Comparison of ENCODE assay signal across 8 cellular contexts in genomic region chr20:40968816-40969562, GRCh38. TPM values are rescaled to one million over a fixed set of nuclear protein-coding genes. Genes with fewer than 3 reads are reported as not detected.
A peak's percentile ranks its signal among the peaks of the same experiment; 100 is the strongest.
DNase-seq lines count a peak whose midpoint lies in the region; ATAC-seq and TF ChIP-seq lines count a peak whose summit lies in the region.
"Not testable (repeated sequence)": the region's sequence is repeated elsewhere in the genome, so short reads cannot be mapped to it uniquely, and the experiment has no call there.

No MANE protein-coding gene starts in this region.

- CTCF ChIA-PET in CD4-positive, alpha-beta memory T cell (lab: Charles Lee; ENCODE audit: partially characterized antibody) = interaction anchor here (0.6 to 9.1 kb wide), 31 partner anchors 9 to 1918 kb away, joined by 3 to 147 read pairs (median 4); partner anchors contain the start of gene LPIN3
- CTCF ChIA-PET in PC-9 (lab: Charles Lee) = interaction anchor here (0.6 to 1.4 kb wide), 2 partner anchors 127 to 143 kb away, joined by 3 to 4 read pairs; no protein-coding TSS in a partner anchor

- H3K4me1 ChIP-seq in CD4-positive, alpha-beta memory T cell (ENCODE audit: insufficient read depth, low read length); PC-9 (replicated peaks; ENCODE audit: insufficient read depth); mucosa of descending colon (ENCODE audit: low read depth): not testable (repeated sequence)

- TF ChIP-seq CTCF in PC-9 (conservative IDR thresholded peaks at IDR 0.05) (peak; percentile 100), epithelial cell of esophagus (IDR thresholded peaks at IDR 0.05; ENCODE audit: insufficient read depth, low read depth, low read length, missing control alignments) (peak; percentile 96), mucosa of descending colon (IDR thresholded peaks at IDR 0.05) (peak; percentile 89)

- H3K27ac ChIP-seq in CD4-positive, alpha-beta memory T cell (ENCODE audit: low read depth, low read length); PC-9: not testable (repeated sequence)

- peak overlapping the region in 1 of 7 donors; percentile 82 for H3K27ac Mint-ChIP-seq in CD4-positive, alpha-beta memory T cell

- H3K4me1 Mint-ChIP-seq in CD4-positive, alpha-beta memory T cell = peaks cover 6 to 10% (median 8%) of the 10 kb centered on the region in 4 donors

- not testable (repeated sequence) for H3K27me3 ChIP-seq in CD4-positive, alpha-beta memory T cell (ENCODE audit: insufficient read depth, low read length); PC-9 (ENCODE audit: insufficient read depth, low read depth)

- H3K36me3 ChIP-seq in CD4-positive, alpha-beta memory T cell (ENCODE audit: insufficient read depth, low read length); PC-9 (ENCODE audit: low read depth); mucosa of descending colon (ENCODE audit: low read depth): not testable (repeated sequence)

- H3F3A ChIP-seq in PC-9 (ENCODE audit: insufficient read depth, low read depth) = not testable (repeated sequence)

- not testable (repeated sequence) for H3K9me3 Mint-ChIP-seq in CD4-positive, alpha-beta memory T cell

- peak overlapping the region; percentile 80 for H3K4me2 ChIP-seq in PC-9

- H3K4me3 Mint-ChIP-seq in CD4-positive, alpha-beta memory T cell = peak overlapping the region; percentile 84 to 90 (median 86)

- not testable (repeated sequence) for H3K79me2 ChIP-seq in PC-9 (ENCODE audit: low read depth)

- POLR2A ChIA-PET in CD4-positive, alpha-beta memory T cell (lab: Charles Lee; ENCODE audit: partially characterized antibody) = interaction anchor here (0.8 kb wide), 1 partner anchor 125 kb away, joined by 4 read pairs; no protein-coding TSS in a partner anchor
- POLR2A ChIA-PET in PC-9 (lab: Charles Lee; ENCODE audit: unreplicated experiment) = not testable (repeated sequence)

- not testable (repeated sequence) for BruUV-seq in PC-9 (replicated peaks; lab: Mats Ljungman, UMichigan)

- H2AFZ ChIP-seq in PC-9 = peak overlapping the region; percentile 67; the same call in 1 of the 2 replicates

- H3K4me3 ChIP-seq in CD4-positive, alpha-beta memory T cell (ENCODE audit: low read length in 2 of 2) = peak overlapping the region in 1 of 2 donors; percentile 46
- H3K4me3 ChIP-seq in Jurkat, Clone E6-1 (ENCODE audit: low read length) = peak overlapping the region; percentile 46
- H3K4me3 ChIP-seq in PC-9 (peak overlapping the region; percentile 36; the same call in 1 of the 2 replicates), epithelial cell of esophagus (ENCODE audit: low read length) (peak overlapping the region; percentile 36)
- not testable (repeated sequence) for H3K4me3 ChIP-seq in mucosa of descending colon

- peak; percentile 75 to 79 (median 76) for DNase-seq in CD4-positive, alpha-beta memory T cell
- peak; percentile 64 for DNase-seq in Jurkat, Clone E6-1 (ENCODE audit: low read depth, low spot score)
- DNase-seq in PC-9 (peak in 1 of 2 experiments; percentile 77), activated T-cell treated with anti-CD3 and anti-CD28 coated beads for 48 hours (ENCODE audit: low read depth) (peak; percentile 81), epithelial cell of esophagus (ENCODE audit: low read depth) (peak; percentile 71), mucosa of descending colon (peak; percentile 75 to 91 (median 87))
- DNase-seq in stimulated activated CD8-positive, alpha-beta memory T cell treated with anti-CD3 and anti-CD28 coated beads, Interleukin-15, amount 100 ng/mL, for 24 hours (ENCODE audit: low read depth) = peak; percentile 80

- intact Hi-C loops in CD4-positive, alpha-beta memory T cell (cut with micrococcal nuclease) = loop anchor here (1.0 kb wide), 4 partner anchors 21 to 371 kb away; partner anchors contain the start of gene LPIN3
- intact Hi-C loops in PC-9 (cut with micrococcal nuclease; ENCODE audit: unreplicated experiment) (loop anchor here (1.0 to 2.0 kb wide), 7 partner anchors 60 to 371 kb away; partner anchors contain the start of genes LPIN3 and TOP1), mucosa of descending colon (cut with DNase I, micrococcal nuclease) (loop anchor here (5.0 to 10.0 kb wide), 2 partner anchors 128 to 1704 kb away; no protein-coding TSS in a partner anchor)

- ATAC-seq in GM21381 (IDR thresholded peaks at IDR 0.05; ENCODE audit: unreplicated experiment) (peak; percentile 88), mucosa of descending colon (peak; percentile 96)

- H3K9me2 ChIP-seq in PC-9 (ENCODE audit: insufficient read depth) = not testable (repeated sequence)

- H4K20me1 ChIP-seq in PC-9 (ENCODE audit: insufficient read depth) = not testable (repeated sequence)

- not testable (repeated sequence) for H3K36me3 Mint-ChIP-seq in CD4-positive, alpha-beta memory T cell

- H3K27me3 Mint-ChIP-seq in CD4-positive, alpha-beta memory T cell = not testable (repeated sequence)

- not testable (repeated sequence) for H3K9me3 ChIP-seq in CD4-positive, alpha-beta memory T cell (ENCODE audit: control insufficient read depth in 1 of 2, low read length in 2 of 2); PC-9 (ENCODE audit: insufficient read depth, low read depth); mucosa of descending colon

RNA-seq across cellular contexts. Expression of gene TOP1, which starts 59.6 kb away (rescaled TPM):
- 10 to 100 TPM; 44.4 to 47.5 TPM for total RNA-seq in CD4-positive, alpha-beta memory T cell
- 10 to 100 TPM in 1 of 2 donors, 1 to 10 TPM in 1; 3.8 to 15.5 TPM for polyA plus RNA-seq in CD4-positive, alpha-beta memory T cell
- polyA plus RNA-seq in Jurkat, Clone E6-1 (2012; ENCODE audit: insufficient read depth, insufficient read length) = 93.2 TPM
- total RNA-seq in PC-9 (2021) (39.1 and 55.8 TPM in 2 replicates), mucosa of descending colon (10 to 100 TPM; 51.8 to 60.0 (median 57.7) TPM)
